Comparison of ENCODE assay signal across 4 cellular contexts in the genomic region with DNA sequence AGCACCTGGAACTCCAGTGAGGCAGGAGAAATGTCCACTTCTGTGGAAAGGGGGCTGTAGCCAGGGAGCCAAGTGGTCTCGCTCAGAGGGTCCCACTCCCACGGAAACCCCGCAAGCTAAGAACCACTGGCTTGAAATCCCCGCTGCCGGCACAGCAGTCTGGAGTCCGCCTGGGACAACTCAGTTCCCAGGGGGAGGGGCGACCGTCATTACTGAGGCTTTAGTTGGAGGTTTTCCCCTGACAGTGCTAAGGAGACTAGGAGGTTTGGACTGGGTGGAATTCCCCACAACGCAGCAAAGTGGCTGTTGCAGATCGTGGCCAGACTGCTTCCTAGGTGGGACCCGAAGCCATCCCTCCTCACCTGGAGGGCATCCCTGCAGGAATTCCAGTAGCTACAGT. TPM values are rescaled to one million over a fixed set of nuclear protein-coding genes. Genes with fewer than 3 reads are reported as not detected.
"Had no signal": no experiment of that assay in that cellular context is flagged by ENCODE, and none has a peak within 500 bp of the region (broad histone marks: within the 10 kb centered on the region; RNA-seq: fewer than 3 reads in every experiment).

No MANE protein-coding gene starts in this region.

RNA-seq across cellular contexts. Expression of a gene that starts 18.1 kb away (rescaled TPM):
- total RNA-seq: HepG2, HT-29, HT1080, IMR-90 had no signal
- polyA plus RNA-seq: HepG2, IMR-90 had no signal
